ENCODE assay signal across 6 cellular contexts in genomic region chr14:33900706-33901105, GRCh38.
"Had no signal": no experiment of that assay in that cellular context is flagged by ENCODE, and none has a peak within 500 bp of the region (broad histone marks: within the 10 kb centered on the region; RNA-seq: fewer than 3 reads in every experiment).

No MANE protein-coding gene starts in this region.

- H3K4me1 Mint-ChIP-seq: IgD-negative memory B cell had no signal

- FAIRE-seq: HTR-8/SVneo had no signal

- H3K36me3 Mint-ChIP-seq: IgD-negative memory B cell had no signal

- DNase-seq: GM23248, GOT3, H7, HCEC 1CT had no signal

- H3K27ac Mint-ChIP-seq: IgD-negative memory B cell had no signal

- H2AFZ ChIP-seq: GM23248 had no signal

- H3K4me3 ChIP-seq: GM23248 had no signal

- H3K27ac ChIP-seq: GM23248 had no signal

- H3K9ac ChIP-seq: GM23248 had no signal

- H3K4me3 Mint-ChIP-seq: IgD-negative memory B cell had no signal
